In genomic region chr2:203985978-203986377, GRCh38 we compare ENCODE assay signal across 3 cellular contexts. TPM values are rescaled to one million over a fixed set of nuclear protein-coding genes. Genes with fewer than 3 reads are reported as not detected.
"Had no signal": no experiment of that assay in that cellular context is flagged by ENCODE, and none has a peak within 500 bp of the region (broad histone marks: within the 10 kb centered on the region; RNA-seq: fewer than 3 reads in every experiment).

No MANE protein-coding gene starts in this region.

RNA-seq across cellular contexts. Expression of gene ICOS, which starts 49.4 kb away (rescaled TPM):
- polyA plus RNA-seq: hepatocyte, keratinocyte, mammary epithelial cell had no signal
